In genomic region chr9:136409557-136410455, GRCh38 we compare ENCODE assay signal across 8 cellular contexts. TPM values are rescaled to one million over a fixed set of nuclear protein-coding genes. Genes with fewer than 3 reads are reported as not detected.
DNase-seq lines count a peak whose midpoint lies in the region; ATAC-seq and TF ChIP-seq lines count a peak whose summit lies in the region.

No MANE protein-coding gene starts in this region.

- no peaks in the 10 kb centered on the region for H3K27me3 ChIP-seq in GM06990 (replicated peaks; ENCODE audit: control insufficient read depth, insufficient read depth, low read length)
- no peaks in the 10 kb centered on the region for H3K27me3 ChIP-seq in tibial nerve

- POLR2A ChIA-PET in activated CD4-positive, alpha-beta memory T cell treated with anti-CD3 and anti-CD28 coated beads for 36 hours (lab: Charles Lee) = interaction anchor here (0.7 to 1.8 kb wide), 8 partner anchors 9 to 131 kb away, joined by 3 to 7 read pairs (median 4); partner anchors contain the start of gene DNLZ

- H3K4me3 ChIP-seq in GM06990 (replicated peaks; ENCODE audit: low read depth, low read length) (peak overlapping the region; percentile 90), tibial nerve (peak overlapping the region; percentile 82 to 97 (median 87))

- peak in 1 of 2 donors; percentile 7 for TF ChIP-seq POLR2A in tibial nerve (IDR thresholded peaks at IDR 0.05)

- CTCF ChIA-PET in activated CD4-positive, alpha-beta memory T cell treated with anti-CD3 and anti-CD28 coated beads for 36 hours (lab: Charles Lee) = interaction anchor here (1.0 to 1.9 kb wide), 4 partner anchors 9 to 686 kb away, joined by 3 to 19 read pairs (median 4); partner anchors contain the start of gene SNAPC4

- peak overlapping the region; percentile 94 for H3K27ac Mint-ChIP-seq in activated CD4-positive, alpha-beta memory T cell treated with anti-CD3 and anti-CD28 coated beads for 36 hours

- intact Hi-C loops in activated CD4-positive, alpha-beta memory T cell treated with anti-CD3 and anti-CD28 coated beads for 36 hours (cut with micrococcal nuclease) = loop anchor here (2.0 kb wide), 1 partner anchor 47 kb away; the partner anchor contains the start of gene DNLZ

- TF ChIP-seq CTCF in GM06990 (IDR thresholded peaks at IDR 0.05; ENCODE audit: insufficient read depth, low read length, poor library complexity, severe bottlenecking) (no peak), tibial nerve (IDR thresholded peaks at IDR 0.05) (peak in 1 of 5 experiments; percentile 3)

- H3K36me3 Mint-ChIP-seq in activated CD4-positive, alpha-beta memory T cell treated with anti-CD3 and anti-CD28 coated beads for 36 hours = peaks cover 65% of the 10 kb centered on the region

- ATAC-seq in GM21723 (IDR thresholded peaks at IDR 0.05; ENCODE audit: unreplicated experiment) = peak; percentile 26

- H3K27me3 Mint-ChIP-seq in activated CD4-positive, alpha-beta memory T cell treated with anti-CD3 and anti-CD28 coated beads for 36 hours = no peaks in the 10 kb centered on the region

- peak in 1 of 2 donors; percentile 10 for TF ChIP-seq EP300 in tibial nerve (IDR thresholded peaks at IDR 0.05)

- no peaks in the 10 kb centered on the region for H3K9me3 ChIP-seq in tibial nerve

- H3K36me3 ChIP-seq in GM06990 (ENCODE audit: control insufficient read depth, insufficient read depth, low read length) (peaks cover 30% of the 10 kb centered on the region), tibial nerve (peaks cover 8 to 57% (median 9%) of the 10 kb centered on the region in 3 donors)

- H3K4me1 ChIP-seq in tibial nerve = peaks cover 0 to 42% (median 19%) of the 10 kb centered on the region in 4 donors

- H3K27ac ChIP-seq in epithelial cell of prostate = peak overlapping the region; percentile 59
- H3K27ac ChIP-seq in tibial nerve = peak overlapping the region; percentile 46 to 96 (median 89)

- H3K4me1 Mint-ChIP-seq in activated CD4-positive, alpha-beta memory T cell treated with anti-CD3 and anti-CD28 coated beads for 36 hours (ENCODE audit: low read depth) = peaks cover 64% of the 10 kb centered on the region

- H3K4me3 Mint-ChIP-seq in activated CD4-positive, alpha-beta memory T cell treated with anti-CD3 and anti-CD28 coated beads for 36 hours = peak overlapping the region; percentile 88

- H3K9me3 Mint-ChIP-seq in activated CD4-positive, alpha-beta memory T cell treated with anti-CD3 and anti-CD28 coated beads for 36 hours = no peaks in the 10 kb centered on the region

- DNase-seq in GM06990 (ENCODE audit: extremely low read depth, insufficient read length) (peak; percentile 60), Kasumi-1 (lab: John Stamatoyannopoulos, UW) (peak; percentile 19 to 22), epithelial cell of prostate (ENCODE audit: low read depth, low spot score) (no peak), myocyte (ENCODE audit: low read depth) (peak; percentile 47), tibial nerve (ENCODE audit: low spot score in 2 of 2) (no peak), NCI-H1048 (lab: John Stamatoyannopoulos, UW) (no peak)
- peak; percentile 64 for DNase-seq in activated CD4-positive, alpha-beta memory T cell treated with anti-CD3 and anti-CD28 coated beads for 36 hours

- WGBS in tibial nerve, 2 donors = 9 to 10% methylated on average over 44 of the region's 71 CpGs

RNA-seq across cellular contexts. Expression of gene ENTR1, which starts 0.6 kb away (rescaled TPM):
- total RNA-seq in activated CD4-positive, alpha-beta memory T cell treated with anti-CD3 and anti-CD28 coated beads for 36 hours = 10 to 100 TPM; 66.9 to 74.9 TPM
- total RNA-seq in myocyte (46.6 and 48.2 TPM in 2 replicates), tibial nerve (100 to 1,000 TPM in 1 of 4 donors, 10 to 100 TPM in 3; 52.6 to 101 (median 70.9) TPM)
- polyA plus RNA-seq in myocyte (2012) = 50.1 TPM

RNA-seq across cellular contexts. Expression of gene PMPCA, which starts 0.7 kb away (rescaled TPM):
- 100 to 1,000 TPM; 108 to 112 TPM for total RNA-seq in activated CD4-positive, alpha-beta memory T cell treated with anti-CD3 and anti-CD28 coated beads for 36 hours
- total RNA-seq in myocyte = 49.9 and 60.5 TPM in 2 replicates
- 61.9 TPM for polyA plus RNA-seq in myocyte (2012)
- 10 to 100 TPM; 35.6 to 42.0 (median 39.3) TPM for total RNA-seq in tibial nerve

RNA-seq across cellular contexts. Expression of gene SNAPC4, which starts 9.8 kb away (rescaled TPM):
- total RNA-seq in activated CD4-positive, alpha-beta memory T cell treated with anti-CD3 and anti-CD28 coated beads for 36 hours = 10 to 100 TPM; 13.9 to 14.3 TPM
- total RNA-seq in myocyte (7.6 and 9.2 TPM in 2 replicates), tibial nerve (10 to 100 TPM in 1 of 4 donors, 1 to 10 TPM in 3; 7.0 to 21.0 (median 9.5) TPM)
- 6.5 TPM for polyA plus RNA-seq in myocyte (2012)

RNA-seq across cellular contexts. Expression of gene INPP5E, which starts 29.8 kb away (rescaled TPM):
- total RNA-seq in activated CD4-positive, alpha-beta memory T cell treated with anti-CD3 and anti-CD28 coated beads for 36 hours = 10 to 100 TPM; 18.8 to 21.3 TPM
- total RNA-seq in myocyte = 8.3 and 12.4 TPM in 2 replicates
- 8.9 TPM for polyA plus RNA-seq in myocyte (2012)
- total RNA-seq in tibial nerve = 10 to 100 TPM; 15.1 to 23.1 (median 18.6) TPM

RNA-seq across cellular contexts. Expression of gene CARD9, which starts 36.3 kb away (rescaled TPM):
- total RNA-seq in activated CD4-positive, alpha-beta memory T cell treated with anti-CD3 and anti-CD28 coated beads for 36 hours = 1 to 10 TPM; 1.4 to 2.4 TPM
- total RNA-seq in myocyte = 0.21 and 0.91 TPM in 2 replicates
- 1.7 TPM for polyA plus RNA-seq in myocyte (2012)
- total RNA-seq in tibial nerve = 10 to 100 TPM in 1 of 4 donors, 1 to 10 TPM in 3; 3.1 to 19.8 (median 3.1) TPM

Comparison
In these comparisons a context has a peak if more than half of its experiments do, and no peak if none do; other contexts are left out.
1. DNase-seq: peak in GM06990 (single experiment), Kasumi-1 (2 of 2), activated CD4-positive, alpha-beta memory T cell treated with anti-CD3 and anti-CD28 coated beads for 36 hours (single experiment) and myocyte (single experiment); none in epithelial cell of prostate (single experiment), tibial nerve (0 of 2) and NCI-H1048 (single experiment).